Comparison of ENCODE assay signal across 8 cellular contexts in genomic region chr1:145156891-145157610, GRCh38.
DNase-seq lines count a peak whose midpoint lies in the region; ATAC-seq lines count a peak whose summit lies in the region.
"Not testable (repeated sequence)": the region's sequence is repeated elsewhere in the genome, so short reads cannot be mapped to it uniquely, and the experiment has no call there.

No MANE protein-coding gene starts in this region.

- not testable (repeated sequence) for H3K9me3 Mint-ChIP-seq in activated CD4-positive, alpha-beta memory T cell treated with anti-CD3 and anti-CD28 coated beads for 36 hours; central memory CD8-positive, alpha-beta T cell

- not testable (repeated sequence) for H3K27me3 ChIP-seq in NT2/D1 (ENCODE audit: insufficient read depth, insufficient read length); neuron (ENCODE audit: insufficient read depth, low read length)

- DNase-seq in Daoy (ENCODE audit: low read depth) (peak; percentile 58), NT2/D1 (ENCODE audit: low read depth, low spot score) (peak; percentile 46), left ventricle myocardium superior (peak; percentile 33)
- DNase-seq in activated CD4-positive, alpha-beta memory T cell treated with anti-CD3 and anti-CD28 coated beads for 36 hours = peak; percentile 58
- not testable (repeated sequence) for DNase-seq in central memory CD8-positive, alpha-beta T cell (ENCODE audit: low spot score in 2 of 2)
- peak; percentile 51 for DNase-seq in stimulated activated naive CD8-positive, alpha-beta T cell treated with anti-CD3 and anti-CD28 coated beads, Interleukin-15, Interleukin-2, amounts not matched to agents 100 U/mL and 50 U/mL, for 24 hours

- ATAC-seq in HG03378 (IDR thresholded peaks at IDR 0.05; ENCODE audit: unreplicated experiment) (peak; percentile 64), left ventricle myocardium superior (peak; percentile 84)
- ATAC-seq in central memory CD8-positive, alpha-beta T cell (replicated peaks; ENCODE audit: extremely low read depth, poor library complexity, severe bottlenecking); stimulated activated naive CD8-positive, alpha-beta T cell treated with anti-CD3 and anti-CD28 coated beads, Interleukin-15, Interleukin-2, amounts not matched to agents 100 U/mL and 50 U/mL, for 24 hours: not testable (repeated sequence)

- intact Hi-C loops in activated CD4-positive, alpha-beta memory T cell treated with anti-CD3 and anti-CD28 coated beads for 36 hours (cut with micrococcal nuclease); left ventricle myocardium superior (cut with micrococcal nuclease): not testable (repeated sequence)

- peak overlapping the region; percentile 61 for H3K9ac ChIP-seq in NT2/D1 (ENCODE audit: insufficient read length, low read depth)

- not testable (repeated sequence) for H3K4me1 ChIP-seq in NT2/D1 (ENCODE audit: insufficient read depth, insufficient read length); neuron (ENCODE audit: insufficient read depth, low read length)

- H2AFZ ChIP-seq in neuron (ENCODE audit: low read depth, low read length) = not testable (repeated sequence)

- H3K27me3 Mint-ChIP-seq in activated CD4-positive, alpha-beta memory T cell treated with anti-CD3 and anti-CD28 coated beads for 36 hours; central memory CD8-positive, alpha-beta T cell: not testable (repeated sequence)

- H3K36me3 Mint-ChIP-seq in activated CD4-positive, alpha-beta memory T cell treated with anti-CD3 and anti-CD28 coated beads for 36 hours; central memory CD8-positive, alpha-beta T cell (ENCODE audit: insufficient read depth): not testable (repeated sequence)

- CTCF ChIA-PET in activated CD4-positive, alpha-beta memory T cell treated with anti-CD3 and anti-CD28 coated beads for 36 hours (lab: Charles Lee) = not testable (repeated sequence)

- peak overlapping the region; percentile 68 for H3K4me3 Mint-ChIP-seq in activated CD4-positive, alpha-beta memory T cell treated with anti-CD3 and anti-CD28 coated beads for 36 hours
- H3K4me3 Mint-ChIP-seq in central memory CD8-positive, alpha-beta T cell = peak overlapping the region; percentile 62

- POLR2A ChIA-PET in activated CD4-positive, alpha-beta memory T cell treated with anti-CD3 and anti-CD28 coated beads for 36 hours (lab: Charles Lee) = not testable (repeated sequence)

- H3K4me1 Mint-ChIP-seq in activated CD4-positive, alpha-beta memory T cell treated with anti-CD3 and anti-CD28 coated beads for 36 hours (ENCODE audit: low read depth); central memory CD8-positive, alpha-beta T cell: not testable (repeated sequence)

- peak overlapping the region; percentile 62 for H3K27ac Mint-ChIP-seq in activated CD4-positive, alpha-beta memory T cell treated with anti-CD3 and anti-CD28 coated beads for 36 hours
- H3K27ac Mint-ChIP-seq in central memory CD8-positive, alpha-beta T cell (ENCODE audit: low read depth) = peak overlapping the region; percentile 89

- not testable (repeated sequence) for H3K9me3 ChIP-seq in NT2/D1 (ENCODE audit: insufficient read depth, low read length); neuron (ENCODE audit: low read length)

- H3K36me3 ChIP-seq in NT2/D1 (ENCODE audit: insufficient read depth, insufficient read length, low read length); neuron (ENCODE audit: insufficient read depth, low read length): not testable (repeated sequence)

- H3K4me3 ChIP-seq in NT2/D1 (ENCODE audit: insufficient read length, low read depth) (peak overlapping the region; percentile 51), neuron (ENCODE audit: low read length) (peak overlapping the region; percentile 28)
